Comparison of ENCODE assay signal across 16 cellular contexts in genomic region chr5:759781-760362, GRCh38. TPM values are rescaled to one million over a fixed set of nuclear protein-coding genes. Genes with fewer than 3 reads are reported as not detected.
A peak's percentile ranks its signal among the peaks of the same experiment; 100 is the strongest.
DNase-seq lines count a peak whose midpoint lies in the region; ATAC-seq, FAIRE-seq and TF ChIP-seq lines count a peak whose summit lies in the region.
"Had no signal": no experiment of that assay in that cellular context is flagged by ENCODE, and none has a peak within 500 bp of the region (broad histone marks: within the 10 kb centered on the region; RNA-seq: fewer than 3 reads in every experiment).

No MANE protein-coding gene starts in this region.

- H3K4me3 ChIP-seq in RWPE2 (ENCODE audit: severe bottlenecking) = no peak overlapping the region
- H3K4me3 ChIP-seq in kidney (ENCODE audit: low read length in 2 of 2) = no peak overlapping the region
- H3K4me3 ChIP-seq: GM23338 had no signal

- H3K4me1 ChIP-seq in RWPE2 (ENCODE audit: insufficient read depth, poor library complexity, severe bottlenecking) (no peaks in the 10 kb centered on the region), kidney (ENCODE audit: control insufficient read depth in 1 of 2, insufficient read depth in 1 of 2, low read depth in 1 of 2, low read length in 2 of 2) (peaks cover 0 to 13% of the 10 kb centered on the region in 2 donors)

- H3K9ac ChIP-seq in kidney (ENCODE audit: low read length in 2 of 2) = no peak overlapping the region

- H3K9me3 ChIP-seq in RWPE2 (ENCODE audit: severe bottlenecking) = no peaks in the 10 kb centered on the region
- H3K9me3 ChIP-seq in kidney (ENCODE audit: control insufficient read depth in 1 of 2, low read length in 2 of 2) = no peaks in the 10 kb centered on the region

- H3K4me1 Mint-ChIP-seq in activated T-cell treated with anti-CD3 and anti-CD28 coated beads, Interleukin-2, amount 50 U/mL, for 4 hours (ENCODE audit: low read depth) = peaks cover 27% of the 10 kb centered on the region
- H3K4me1 Mint-ChIP-seq: GM23338 had no signal

- H3K27me3 Mint-ChIP-seq in activated T-cell treated with anti-CD3 and anti-CD28 coated beads, Interleukin-2, amount 50 U/mL, for 4 hours (ENCODE audit: low read depth) = peaks cover 11% of the 10 kb centered on the region

- no peaks in the 10 kb centered on the region for H3K36me3 Mint-ChIP-seq in activated T-cell treated with anti-CD3 and anti-CD28 coated beads, Interleukin-2, amount 50 U/mL, for 4 hours (ENCODE audit: insufficient read depth)

- no peak overlapping the region for H3K4me3 Mint-ChIP-seq in activated T-cell treated with anti-CD3 and anti-CD28 coated beads, Interleukin-2, amount 50 U/mL, for 4 hours
- H3K4me3 Mint-ChIP-seq: GM23338 had no signal

- TF ChIP-seq CTCF in RWPE2 (IDR thresholded peaks at IDR 0.05; ENCODE audit: poor library complexity, severe bottlenecking) (no peak), kidney (IDR thresholded peaks at IDR 0.05; ENCODE audit: borderline replicate concordance, extremely low read depth, insufficient read depth) (no peak), GM10266 (IDR thresholded peaks at IDR 0.05; ENCODE audit: control insufficient read depth, insufficient read depth, low read depth, missing control alignments) (no peak)

- H3K27me3 ChIP-seq in RWPE2 (ENCODE audit: insufficient read depth, poor library complexity, severe bottlenecking) = no peaks in the 10 kb centered on the region

- H3K36me3 ChIP-seq in RWPE2 (ENCODE audit: low read depth) = no peaks in the 10 kb centered on the region
- H3K36me3 ChIP-seq in kidney (ENCODE audit: control insufficient read depth in 1 of 2, insufficient read depth in 2 of 2, low read length in 2 of 2) = no peaks in the 10 kb centered on the region

- peak; percentile 16 to 19 for DNase-seq in activated T-cell treated with anti-CD3 and anti-CD28 coated beads, Interleukin-2, amount 50 U/mL, for 48 hours
- DNase-seq in activated T-cell treated with anti-CD3 and anti-CD28 coated beads, Interleukin-2, amount 50 U/mL, for 4 hours = no peak
- DNase-seq in RWPE2 (ENCODE audit: low spot score) (peak; percentile 63), kidney (peak; percentile 87), substantia nigra (lab: John Stamatoyannopoulos, UW) (no peak), nucleus accumbens (lab: John Stamatoyannopoulos, UW) (no peak), GM10266 (ENCODE audit: extremely low spot score) (no peak), medulla oblongata (ENCODE audit: extremely low spot score) (no peak)
- DNase-seq: DMS79, NCI-H2029 treated with DMSO at 0.1 percent for 48 hours, SHP77 treated with DMSO at 0.1 percent for 48 hours had no signal

- FAIRE-seq in kidney (lab: Jason Lieb, UNC) = no peak
- FAIRE-seq: GM12892, GM19239, urothelium cell line had no signal

- H3K27ac ChIP-seq in RWPE2 (ENCODE audit: poor library complexity, severe bottlenecking) (no peak overlapping the region), kidney (ENCODE audit: low read depth in 2 of 2, low read length in 2 of 2) (no peak overlapping the region), substantia nigra (ENCODE audit: low read depth, low read length, poor library complexity, severe bottlenecking) (peak overlapping the region; percentile 12)
- H3K27ac ChIP-seq: HL-60 had no signal

- ATAC-seq in activated T-cell treated with anti-CD3 and anti-CD28 coated beads, Interleukin-2, amount 50 U/mL, for 4 hours = no peak
- ATAC-seq in RWPE2 (ENCODE audit: low read depth) = no peak

- H3K9me3 Mint-ChIP-seq in activated T-cell treated with anti-CD3 and anti-CD28 coated beads, Interleukin-2, amount 50 U/mL, for 4 hours = no peaks in the 10 kb centered on the region

- intact Hi-C loops in kidney (cut with DNase I) = no loop called here

RNA-seq across cellular contexts. Expression of gene ZDHHC11B, which starts 24.7 kb away (rescaled TPM):
- total RNA-seq in activated T-cell treated with anti-CD3 and anti-CD28 coated beads, Interleukin-2, amount 50 U/mL, for 4 hours = under 1 TPM; 0.21 to 0.66 (median 0.30) TPM
- 5.4 TPM for total RNA-seq in kidney
- 4.4 TPM for polyA plus RNA-seq in kidney (ENCODE audit: insufficient read depth, low read depth, low replicate concordance)

Comparison
In these comparisons a context has a peak if more than half of its experiments do, and no peak if none do; other contexts are left out.
1. DNase-seq: peak in activated T-cell treated with anti-CD3 and anti-CD28 coated beads, Interleukin-2, amount 50 U/mL, for 48 hours (2 of 2), RWPE2 (single experiment) and kidney (single experiment); none in activated T-cell treated with anti-CD3 and anti-CD28 coated beads, Interleukin-2, amount 50 U/mL, for 4 hours (single experiment), substantia nigra (0 of 49), nucleus accumbens (0 of 56), GM10266 (single experiment) and medulla oblongata (single experiment).